In the genomic region with DNA sequence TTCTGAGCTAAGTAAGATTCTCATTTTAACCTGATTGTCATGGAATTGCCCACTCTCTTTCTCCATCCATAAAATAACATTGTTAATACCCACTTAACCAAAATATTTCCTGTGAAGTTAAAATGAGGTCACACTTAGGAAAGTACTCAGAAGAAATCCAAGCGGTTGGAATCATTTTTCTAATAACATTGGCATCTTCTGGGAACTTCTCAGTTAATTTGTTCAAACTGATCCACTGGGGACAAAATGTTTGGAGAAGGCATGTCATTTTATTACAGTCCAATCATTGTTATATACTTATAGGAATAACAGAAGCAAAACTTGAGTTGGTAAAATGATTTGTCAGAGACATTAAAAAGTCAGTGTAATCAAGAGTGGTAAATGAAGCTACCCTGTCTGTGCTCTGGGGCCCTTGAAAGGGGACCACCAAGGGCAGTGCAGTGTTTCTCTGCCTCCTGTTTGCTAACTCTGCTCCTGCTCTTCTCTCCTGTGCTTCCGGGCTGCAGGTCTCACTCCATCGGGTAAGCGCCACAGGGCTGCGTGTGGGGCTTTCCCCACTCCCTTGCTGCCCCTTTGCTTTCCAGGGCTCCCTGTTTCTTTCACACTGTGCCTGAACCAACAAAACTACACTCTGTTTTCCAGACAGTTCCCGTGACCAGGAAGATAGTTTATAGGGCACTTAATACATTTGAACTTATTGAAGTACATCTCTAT, we compare ENCODE assay signal across 13 cellular contexts. TPM values are rescaled to one million over a fixed set of nuclear protein-coding genes. Genes with fewer than 3 reads are reported as not detected.
DNase-seq lines count a peak whose midpoint lies in the region; ATAC-seq, FAIRE-seq and TF ChIP-seq lines count a peak whose summit lies in the region.
"Had no signal": no experiment of that assay in that cellular context is flagged by ENCODE, and none has a peak within 500 bp of the region (broad histone marks: within the 10 kb centered on the region; RNA-seq: fewer than 3 reads in every experiment).

No MANE protein-coding gene starts in this region.

- no peak overlapping the region for H3K23ac ChIP-seq in H1 (ENCODE audit: insufficient read length)

- no peak overlapping the region for H3K27ac ChIP-seq in OCI-LY1 (ENCODE audit: low read depth, low read length, poor library complexity, severe bottlenecking)
- no peak overlapping the region for H3K27ac ChIP-seq in H1 (ENCODE audit: low read depth, low read length)
- H3K27ac ChIP-seq in osteoblast (ENCODE audit: low read depth, low read length), result peak overlapping the region; percentile 71
- H3K27ac ChIP-seq in vagina, result no peak overlapping the region
- H3K27ac ChIP-seq: BLaER1 had no signal

- no peaks in the 10 kb centered on the region for H3K4me1 Mint-ChIP-seq in activated CD8-positive, alpha-beta T cell treated with anti-CD3 and anti-CD28 coated beads, Interleukin-2, amount 10 ng/mL, durations not matched to agents 7 days and 5 days (ENCODE audit: low read depth)

- H3K9me3 Mint-ChIP-seq in activated CD8-positive, alpha-beta T cell treated with anti-CD3 and anti-CD28 coated beads, Interleukin-2, amount 10 ng/mL, durations not matched to agents 7 days and 5 days (ENCODE audit: insufficient read depth), result no peaks in the 10 kb centered on the region

- WGBS in H1 (ENCODE audit: extremely low coverage in 1 of 2, insufficient coverage in 1 of 2, insufficient read length in 1 of 2, insufficient replicate concordance in 2 of 2, low coverage in 1 of 2, low lambda C conversion rate in 2 of 2, missing lambda C conversion rate in 1 of 2), 2 experiments, result 77% methylated on average over 6 of the region's 6 CpGs; no CpG with 5 or more reads in 1 of the 2 experiments

- H2BK20ac ChIP-seq in H1 (ENCODE audit: low read length), result no peak overlapping the region

- no peak overlapping the region for H2BK120ac ChIP-seq in H1 (replicated peaks; ENCODE audit: low read depth, low read length)

- no peak overlapping the region for H2BK15ac ChIP-seq in H1 (ENCODE audit: low read length)

- H2AK5ac ChIP-seq in H1 (ENCODE audit: low read depth, low read length), result no peak overlapping the region

- no peaks in the 10 kb centered on the region for H3K27me3 ChIP-seq in OCI-LY1 (ENCODE audit: insufficient read depth, low read length)
- no peaks in the 10 kb centered on the region for H3K27me3 ChIP-seq in H1 (replicated peaks in 1 of 4; ENCODE audit: control insufficient read depth in 3 of 4, extremely low read depth in 1 of 4, insufficient read depth in 3 of 4, low read length in 3 of 4)
- no peaks in the 10 kb centered on the region for H3K27me3 ChIP-seq in osteoblast (ENCODE audit: insufficient read depth, low read length)
- H3K27me3 ChIP-seq in vagina, result no peaks in the 10 kb centered on the region
- H3K27me3 ChIP-seq: BLaER1 had no signal

- POLR2A ChIA-PET in H1 (lab: Charles Lee; ENCODE audit: partially characterized antibody), result interaction anchor here (1.1 kb wide), 1 partner anchor 50 kb away, joined by 3 read pairs; a partner anchor contains a TSS
- POLR2A ChIA-PET in activated CD8-positive, alpha-beta T cell treated with anti-CD3 and anti-CD28 coated beads, Interleukin-2, amount 10 ng/mL, durations not matched to agents 7 days and 5 days (lab: Charles Lee), result no interaction called here

- no peak for TF ChIP-seq POLR2A in H1 (IDR thresholded peaks at IDR 0.05; ENCODE audit: control extremely low read depth in 1 of 2, low read depth in 2 of 2, low read length in 2 of 2)
- no peak for TF ChIP-seq POLR2A in vagina (IDR thresholded peaks at IDR 0.05)

- no peak overlapping the region for H4K8ac ChIP-seq in H1 (ENCODE audit: extremely low read depth, insufficient read depth, low read length)

- H3K18ac ChIP-seq in H1 (ENCODE audit: extremely low read depth, low read length), result no peak overlapping the region

- H3K4me1 ChIP-seq in OCI-LY1 (ENCODE audit: insufficient read depth, low read length, severe bottlenecking) (peaks cover 4% of the 10 kb centered on the region), H1 (replicated peaks in 1 of 4; ENCODE audit: control insufficient read depth in 3 of 4, insufficient read depth in 4 of 4, low read length in 3 of 4) (peaks cover 0 to 2% (median 0%) of the 10 kb centered on the region in 4 experiments; a peak in 1 of 7 replicates), osteoblast (ENCODE audit: insufficient read depth, low read length) (peaks cover 35% of the 10 kb centered on the region), vagina (no peaks in the 10 kb centered on the region)
- H3K4me1 ChIP-seq: BLaER1 had no signal

- TF ChIP-seq EP300 in H1 (IDR thresholded peaks at IDR 0.05; ENCODE audit: borderline replicate concordance in 1 of 2, low read depth in 2 of 2, low read length in 2 of 2), result no peak

- H3K27me3 Mint-ChIP-seq in activated CD8-positive, alpha-beta T cell treated with anti-CD3 and anti-CD28 coated beads, Interleukin-2, amount 10 ng/mL, durations not matched to agents 7 days and 5 days (ENCODE audit: low read depth), result peaks cover 6% of the 10 kb centered on the region

- H3K56ac ChIP-seq in H1 (replicated peaks; ENCODE audit: insufficient read length, low read depth, low read length), result no peak overlapping the region

- no peaks in the 10 kb centered on the region for H4K20me1 ChIP-seq in OCI-LY1 (ENCODE audit: insufficient read depth, low read length)
- H4K20me1 ChIP-seq in H1 (replicated peaks in 1 of 2; ENCODE audit: control insufficient read depth in 1 of 2, insufficient read depth in 2 of 2, low read length in 2 of 2), result no peaks in the 10 kb centered on the region
- H4K20me1 ChIP-seq in osteoblast (ENCODE audit: insufficient read depth, low read length), result no peaks in the 10 kb centered on the region
- H4K20me1 ChIP-seq: BLaER1 had no signal

- H2AFZ ChIP-seq in OCI-LY1 (ENCODE audit: low read length) (peak overlapping the region; percentile 65; the same call in 1 of the 2 replicates), H1 (ENCODE audit: low read length) (peak overlapping the region; percentile 90; the same call in 1 of the 2 replicates), osteoblast (ENCODE audit: low read length) (peak overlapping the region; percentile 81)

- H3K79me1 ChIP-seq in H1 (ENCODE audit: low read depth, low read length), result no peaks in the 10 kb centered on the region

- no peak overlapping the region for H2BK12ac ChIP-seq in H1 (ENCODE audit: low read depth, low read length)

- no peaks in the 10 kb centered on the region for H3K9me3 ChIP-seq in OCI-LY1 (ENCODE audit: low read length)
- no peaks in the 10 kb centered on the region for H3K9me3 ChIP-seq in H1 (ENCODE audit: insufficient read depth in 2 of 2, low read depth in 1 of 2, low read length in 1 of 2)
- no peaks in the 10 kb centered on the region for H3K9me3 ChIP-seq in osteoblast (ENCODE audit: low read depth, low read length)
- no peaks in the 10 kb centered on the region for H3K9me3 ChIP-seq in vagina
- H3K9me3 ChIP-seq: BLaER1 had no signal

- H3F3A ChIP-seq in OCI-LY1 (ENCODE audit: insufficient read depth, low read length), result no peaks in the 10 kb centered on the region

- H3K23me2 ChIP-seq in H1 (ENCODE audit: low read depth, low read length), result no peaks in the 10 kb centered on the region

- no peak for ATAC-seq in activated CD8-positive, alpha-beta T cell treated with anti-CD3 and anti-CD28 coated beads, Interleukin-2, amount 10 ng/mL, durations not matched to agents 7 days and 5 days
- ATAC-seq in GM21515 (IDR thresholded peaks at IDR 0.05; ENCODE audit: unreplicated experiment), result no peak

- H3K9me2 ChIP-seq in OCI-LY1 (ENCODE audit: low read depth, low read length), result no peaks in the 10 kb centered on the region

- DNase-seq in GM12865 (ENCODE audit: low read depth), result peak; percentile 24
- no peak for DNase-seq in H1 (ENCODE audit: low read depth in 1 of 2, low spot score in 2 of 2)
- DNase-seq in osteoblast (ENCODE audit: insufficient read length, low spot score, missing footprints), result no peak
- DNase-seq in NAMALWA (ENCODE audit: low spot score), result no peak
- no peak for DNase-seq in activated CD8-positive, alpha-beta T cell treated with anti-CD3 and anti-CD28 coated beads, Interleukin-2, amount 10 ng/mL, durations not matched to agents 7 days and 5 days
- no peak for DNase-seq in vagina (ENCODE audit: extremely low spot score in 2 of 2)
- DNase-seq: cortex of kidney; NCI-H1417 treated with DMSO at 0.1 percent for 48 hours; NCI-H510A treated with DMSO at 0.1 percent for 48 hours; stimulated activated naive CD4-positive, alpha-beta T cell treated with Interleukin-2 at 50 U/mL for 16 hours had no signal

- H3K27ac Mint-ChIP-seq in activated CD8-positive, alpha-beta T cell treated with anti-CD3 and anti-CD28 coated beads, Interleukin-2, amount 10 ng/mL, durations not matched to agents 7 days and 5 days, result no peak overlapping the region

- no peak overlapping the region for H3K4ac ChIP-seq in H1 (replicated peaks; ENCODE audit: insufficient read length, low read depth, low read length)

- CTCF ChIA-PET in H1 (lab: Charles Lee; ENCODE audit: partially characterized antibody), result interaction anchor here (1.2 to 1.8 kb wide), 2 partner anchors 53 to 59 kb away, joined by 3 to 4 read pairs; no protein-coding TSS in a partner anchor
- CTCF ChIA-PET in activated CD8-positive, alpha-beta T cell treated with anti-CD3 and anti-CD28 coated beads, Interleukin-2, amount 10 ng/mL, durations not matched to agents 7 days and 5 days (lab: Charles Lee), result no interaction called here

- H3K79me2 ChIP-seq in OCI-LY1 (ENCODE audit: insufficient read depth, low read length) (no peaks in the 10 kb centered on the region), H1 (ENCODE audit: control insufficient read depth in 1 of 2, insufficient read depth in 2 of 2, low read length in 2 of 2) (no peaks in the 10 kb centered on the region), osteoblast (ENCODE audit: insufficient read depth, low read length) (no peaks in the 10 kb centered on the region)

- intact Hi-C loops in vagina (cut with DNase I), result no loop called here

- no peak overlapping the region for H3K14ac ChIP-seq in H1 (ENCODE audit: insufficient read length)

- H3K36me3 Mint-ChIP-seq in activated CD8-positive, alpha-beta T cell treated with anti-CD3 and anti-CD28 coated beads, Interleukin-2, amount 10 ng/mL, durations not matched to agents 7 days and 5 days (ENCODE audit: low read depth), result no peaks in the 10 kb centered on the region

- no peak for TF ChIP-seq CTCF in GM12865 (IDR thresholded peaks at IDR 0.05; ENCODE audit: insufficient read depth, low read depth, low read length, missing control alignments)
- no peak for TF ChIP-seq CTCF in OCI-LY1 (IDR thresholded peaks at IDR 0.05; ENCODE audit: low read length)
- TF ChIP-seq CTCF in H1 (IDR thresholded peaks at IDR 0.05; ENCODE audit: control extremely low read depth in 1 of 3, insufficient read depth in 1 of 3, low read depth in 1 of 3, low read length in 3 of 3), result no peak
- no peak for TF ChIP-seq CTCF in osteoblast (IDR thresholded peaks at IDR 0.05; ENCODE audit: extremely low read depth, low read depth, low read length)
- TF ChIP-seq CTCF in vagina (IDR thresholded peaks at IDR 0.05), result no peak

- H3K9ac ChIP-seq in OCI-LY1 (ENCODE audit: low read length) (no peak overlapping the region), H1 (replicated peaks in 1 of 4; ENCODE audit: extremely low read depth in 1 of 4, low read depth in 3 of 4, low read length in 3 of 4) (no peak overlapping the region)
- H3K9ac ChIP-seq: BLaER1 had no signal

- H4K5ac ChIP-seq in H1 (ENCODE audit: insufficient read length, low read depth, low read length), result no peak overlapping the region

- H3K4me3 ChIP-seq in GM12865 (ENCODE audit: low read depth, low read length), result no peak overlapping the region
- no peak overlapping the region for H3K4me3 ChIP-seq in OCI-LY1 (ENCODE audit: low read depth, low read length, poor library complexity, severe bottlenecking)
- no peak overlapping the region for H3K4me3 ChIP-seq in H1 (ENCODE audit: extremely low read depth in 1 of 4, insufficient read depth in 2 of 4, low read depth in 3 of 4, low read length in 4 of 4)
- peak overlapping the region; percentile 46 for H3K4me3 ChIP-seq in osteoblast (ENCODE audit: insufficient read depth, low read length)
- no peak overlapping the region for H3K4me3 ChIP-seq in vagina
- H3K4me3 ChIP-seq: BLaER1 had no signal

- H4K91ac ChIP-seq in H1 (replicated peaks; ENCODE audit: insufficient read length, low read length), result no peak overlapping the region

- no peak; a peak in 1 of 4 replicates for TF ChIP-seq RAD21 in H1 (IDR thresholded peaks at IDR 0.05 in 1 of 2, conservative IDR thresholded peaks at IDR 0.05 in 1 of 2; ENCODE audit: low read depth in 2 of 2, low read length in 2 of 2)

- H3K36me3 ChIP-seq in OCI-LY1 (ENCODE audit: insufficient read depth, low read length) (no peaks in the 10 kb centered on the region), H1 (ENCODE audit: control insufficient read depth in 2 of 4, insufficient read depth in 4 of 4, low read length in 3 of 4) (no peaks in the 10 kb centered on the region), osteoblast (ENCODE audit: insufficient read depth, low read length) (no peaks in the 10 kb centered on the region), vagina (no peaks in the 10 kb centered on the region)
- H3K36me3 ChIP-seq: BLaER1 had no signal

- H3K4me3 Mint-ChIP-seq in activated CD8-positive, alpha-beta T cell treated with anti-CD3 and anti-CD28 coated beads, Interleukin-2, amount 10 ng/mL, durations not matched to agents 7 days and 5 days, result no peak overlapping the region

- H2BK5ac ChIP-seq in H1 (ENCODE audit: low read depth, low read length), result 0 out of 2 replicates have a peak overlapping the region, but pooled peaks have one; percentile 21

- no peak overlapping the region for H3K4me2 ChIP-seq in OCI-LY1 (ENCODE audit: low read length)
- no peak overlapping the region for H3K4me2 ChIP-seq in H1 (ENCODE audit: insufficient read depth in 1 of 2, low read depth in 2 of 2, low read length in 2 of 2)
- H3K4me2 ChIP-seq in osteoblast (ENCODE audit: insufficient read depth, low read length), result peak overlapping the region; percentile 67
- H3K4me2 ChIP-seq: BLaER1 had no signal

- FAIRE-seq in H1 (lab: Jason Lieb, UNC), result no peak

RNA-seq across cellular contexts. Expression of a gene that starts 50.1 kb away (rescaled TPM):
- total RNA-seq in H1 (2021; fragmentation: NEBNext Ultra II Directional; extraction: Animal tissue kit (Norgen Biotek cat#: 25700)), result 86.0 and 89.3 TPM in 2 replicates
- polyA plus RNA-seq in H1 (2011; rRNA removed), result 96.8 and 129 TPM in 2 replicates
- 134 TPM for polyA plus RNA-seq in H1 (2011; cell fraction: cytosol; rRNA removed)
- polyA plus RNA-seq in H1 (2011; cell fraction: nucleus; rRNA removed), result 74.7 TPM
- 79.5 to 106 TPM (median 103 TPM) in 4 replicates for polyA plus RNA-seq in H1 (2012, experiment 1 of 2)
- 19.2 TPM for polyA plus RNA-seq in H1 (2012, experiment 2 of 2)
- polyA plus RNA-seq in H1 (2013, experiment 1 of 2), result 59.3 TPM
- 63.1 TPM for polyA plus RNA-seq in H1 (2013, experiment 2 of 2)
- polyA minus RNA-seq in H1 (2011; rRNA and poly(A)+ RNA removed), result 45.1 and 57.3 TPM in 2 replicates
- 18.3 TPM for polyA minus RNA-seq in H1 (2011; cell fraction: cytosol; rRNA and poly(A)+ RNA removed)
- 62.5 TPM for polyA minus RNA-seq in H1 (2011; cell fraction: nucleus; rRNA and poly(A)+ RNA removed)
- total RNA-seq in osteoblast, result 63.9 and 71.3 TPM in 2 replicates
- total RNA-seq in activated CD8-positive, alpha-beta T cell treated with anti-CD3 and anti-CD28 coated beads, Interleukin-2, amount 10 ng/mL, durations not matched to agents 7 days and 5 days, result 10 to 100 TPM; 61.7 to 69.8 TPM
- 69.5 TPM for total RNA-seq in vagina
